Comparison of ENCODE assay signal across 9 cellular contexts in genomic region chr6:145816392-145816791, GRCh38. TPM values are rescaled to one million over a fixed set of nuclear protein-coding genes. Genes with fewer than 3 reads are reported as not detected.
DNase-seq lines count a peak whose midpoint lies in the region; ATAC-seq and TF ChIP-seq lines count a peak whose summit lies in the region.
"Had no signal": no experiment of that assay in that cellular context is flagged by ENCODE, and none has a peak within 500 bp of the region (broad histone marks: within the 10 kb centered on the region; RNA-seq: fewer than 3 reads in every experiment).

No MANE protein-coding gene starts in this region.

- H3K36me3 Mint-ChIP-seq in activated CD4-positive, alpha-beta memory T cell treated with anti-CD3 and anti-CD28 coated beads for 36 hours: peaks cover 5% of the 10 kb centered on the region
- H3K36me3 Mint-ChIP-seq in activated CD4-positive, alpha-beta memory T cell treated with anti-CD3 and anti-CD28 coated beads, Interleukin-2, amount 10 ng/mL, durations not matched to agents 7 days and 5 days (ENCODE audit: low read depth): peaks cover 4% of the 10 kb centered on the region

- TF ChIP-seq EP300 in esophagus muscularis mucosa (IDR thresholded peaks at IDR 0.05): no peak

- H3K9ac ChIP-seq in OCI-LY1 (ENCODE audit: low read length): no peak overlapping the region

- H3K27ac Mint-ChIP-seq in activated CD4-positive, alpha-beta memory T cell treated with anti-CD3 and anti-CD28 coated beads for 36 hours: no peak overlapping the region
- no peak overlapping the region for H3K27ac Mint-ChIP-seq in activated CD4-positive, alpha-beta memory T cell treated with anti-CD3 and anti-CD28 coated beads, Interleukin-2, amount 10 ng/mL, durations not matched to agents 7 days and 5 days

- H3K36me3 ChIP-seq in OCI-LY1 (ENCODE audit: insufficient read depth, low read length): no peaks in the 10 kb centered on the region
- H3K36me3 ChIP-seq in esophagus muscularis mucosa: peaks cover 0 to 3% (median 0%) of the 10 kb centered on the region in 4 donors
- H3K36me3 ChIP-seq in gastrocnemius medialis: no peaks in the 10 kb centered on the region
- no peaks in the 10 kb centered on the region for H3K36me3 ChIP-seq in spleen

- TF ChIP-seq CTCF in OCI-LY1 (IDR thresholded peaks at IDR 0.05; ENCODE audit: low read length) (no peak), esophagus muscularis mucosa (IDR thresholded peaks at IDR 0.05) (no peak), gastrocnemius medialis (IDR thresholded peaks at IDR 0.05 in 4 of 5, conservative IDR thresholded peaks at IDR 0.05 in 1 of 5) (no peak), spleen (IDR thresholded peaks at IDR 0.05 in 8 of 11, conservative IDR thresholded peaks at IDR 0.05 in 3 of 11) (no peak)

- H3K4me1 Mint-ChIP-seq in activated CD4-positive, alpha-beta memory T cell treated with anti-CD3 and anti-CD28 coated beads for 36 hours (ENCODE audit: low read depth): peaks cover 40% of the 10 kb centered on the region
- H3K4me1 Mint-ChIP-seq in activated CD4-positive, alpha-beta memory T cell treated with anti-CD3 and anti-CD28 coated beads, Interleukin-2, amount 10 ng/mL, durations not matched to agents 7 days and 5 days: peaks cover 39% of the 10 kb centered on the region

- WGBS in esophagus muscularis mucosa: 82% methylated on average over 8 of the region's 8 CpGs
- 95 to 96% (median 95%) methylated on average over 8 of the region's 8 CpGs for WGBS in spleen, 5 donors

- H3K9me2 ChIP-seq in OCI-LY1 (ENCODE audit: low read depth, low read length): no peaks in the 10 kb centered on the region

- no peak overlapping the region for H3K27ac ChIP-seq in OCI-LY1 (ENCODE audit: low read depth, low read length, poor library complexity, severe bottlenecking)
- H3K27ac ChIP-seq in esophagus muscularis mucosa (replicated peaks in 1 of 4): peak overlapping the region; percentile 93 to 97 (median 96)
- H3K27ac ChIP-seq in gastrocnemius medialis: peak overlapping the region; percentile 91 to 99 (median 94)
- H3K27ac ChIP-seq in spleen: no peak overlapping the region

- TF ChIP-seq POLR2A in esophagus muscularis mucosa (IDR thresholded peaks at IDR 0.05; ENCODE audit: low read depth) (no peak), gastrocnemius medialis (IDR thresholded peaks at IDR 0.05) (no peak), spleen (IDR thresholded peaks at IDR 0.05) (no peak)

- intact Hi-C loops in activated CD4-positive, alpha-beta memory T cell treated with anti-CD3 and anti-CD28 coated beads for 36 hours (cut with micrococcal nuclease): loop anchor here (10.0 kb wide), 3 partner anchors 538 to 1388 kb away; partner anchors contain the start of gene STXBP5
- intact Hi-C loops in esophagus muscularis mucosa (cut with DNase I): no loop called here
- intact Hi-C loops in gastrocnemius medialis (cut with DNase I; ENCODE audit: low total_unique reads): no loop called here
- intact Hi-C loops in spleen (cut with DNase I; ENCODE audit: low total_unique reads): no loop called here

- H3K9me3 ChIP-seq in OCI-LY1 (ENCODE audit: low read length): no peaks in the 10 kb centered on the region
- H3K9me3 ChIP-seq in esophagus muscularis mucosa: no peaks in the 10 kb centered on the region
- no peaks in the 10 kb centered on the region for H3K9me3 ChIP-seq in gastrocnemius medialis
- H3K9me3 ChIP-seq in spleen: no peaks in the 10 kb centered on the region

- H3K4me1 ChIP-seq in OCI-LY1 (ENCODE audit: insufficient read depth, low read length, severe bottlenecking) (peaks cover 31% of the 10 kb centered on the region), esophagus muscularis mucosa (peaks cover 7 to 34% (median 19%) of the 10 kb centered on the region in 4 donors), gastrocnemius medialis (peaks cover 30 to 41% of the 10 kb centered on the region in 2 donors), spleen (peaks cover 18 to 46% (median 37%) of the 10 kb centered on the region in 6 donors)

- no peak for ATAC-seq in gastrocnemius medialis

- H3K9me3 Mint-ChIP-seq in activated CD4-positive, alpha-beta memory T cell treated with anti-CD3 and anti-CD28 coated beads for 36 hours: no peaks in the 10 kb centered on the region
- H3K9me3 Mint-ChIP-seq in activated CD4-positive, alpha-beta memory T cell treated with anti-CD3 and anti-CD28 coated beads, Interleukin-2, amount 10 ng/mL, durations not matched to agents 7 days and 5 days: no peaks in the 10 kb centered on the region
- H3K9me3 Mint-ChIP-seq: activated naive CD4-positive, alpha-beta T cell treated with anti-CD3 and anti-CD28 coated beads, Interleukin-2, amount 50 U/mL, for 72 hours had no signal

- H3K4me3 Mint-ChIP-seq in activated CD4-positive, alpha-beta memory T cell treated with anti-CD3 and anti-CD28 coated beads for 36 hours: peak overlapping the region; percentile 93
- H3K4me3 Mint-ChIP-seq in activated CD4-positive, alpha-beta memory T cell treated with anti-CD3 and anti-CD28 coated beads, Interleukin-2, amount 10 ng/mL, durations not matched to agents 7 days and 5 days: no peak overlapping the region

- peaks cover 25% of the 10 kb centered on the region for H3K79me2 ChIP-seq in OCI-LY1 (ENCODE audit: insufficient read depth, low read length)

- CTCF ChIA-PET in activated CD4-positive, alpha-beta memory T cell treated with anti-CD3 and anti-CD28 coated beads for 36 hours (lab: Charles Lee): no interaction called here
- CTCF ChIA-PET in activated CD4-positive, alpha-beta memory T cell treated with anti-CD3 and anti-CD28 coated beads, Interleukin-2, amount 10 ng/mL, durations not matched to agents 7 days and 5 days (lab: Charles Lee): no interaction called here

- DNase-seq in activated CD4-positive, alpha-beta memory T cell treated with anti-CD3 and anti-CD28 coated beads for 36 hours: no peak
- no peak for DNase-seq in activated CD4-positive, alpha-beta memory T cell treated with anti-CD3 and anti-CD28 coated beads, Interleukin-2, amount 10 ng/mL, durations not matched to agents 7 days and 5 days
- DNase-seq in esophagus muscularis mucosa (ENCODE audit: extremely low spot score) (no peak), gastrocnemius medialis (no peak), spleen (no peak), kidney glomerular epithelial cell (lab: John Stamatoyannopoulos, UW) (no peak), NCI-H187 (lab: John Stamatoyannopoulos, UW) (no peak)

- H4K20me1 ChIP-seq in OCI-LY1 (ENCODE audit: insufficient read depth, low read length): no peaks in the 10 kb centered on the region

- POLR2A ChIA-PET in activated CD4-positive, alpha-beta memory T cell treated with anti-CD3 and anti-CD28 coated beads for 36 hours (lab: Charles Lee): interaction anchor here (0.6 to 2.9 kb wide), 2 partner anchors 81 to 1164 kb away, joined by 4 to 37 read pairs; partner anchors contain the start of gene EPM2A
- POLR2A ChIA-PET in activated CD4-positive, alpha-beta memory T cell treated with anti-CD3 and anti-CD28 coated beads, Interleukin-2, amount 10 ng/mL, durations not matched to agents 7 days and 5 days (lab: Charles Lee): interaction anchor here (1.0 to 3.6 kb wide), 5 partner anchors 49 to 148 kb away, joined by 3 to 84 read pairs (median 21); partner anchors contain the start of genes EPM2A and SHPRH

- in situ Hi-C loops in gastrocnemius medialis (cut with MboI; ENCODE audit: low sequenced_read_pairs in 4 of 4): loop anchor here (5.0 to 25.0 kb wide), 5 partner anchors 79 to 1396 kb away; partner anchors contain the start of genes EPM2A (in 3 of the 4), SHPRH (in 1 of the 4) and STXBP5 (in 1 of the 4)

- no peaks in the 10 kb centered on the region for H3F3A ChIP-seq in OCI-LY1 (ENCODE audit: insufficient read depth, low read length)

- H3K27me3 ChIP-seq in OCI-LY1 (ENCODE audit: insufficient read depth, low read length): no peaks in the 10 kb centered on the region
- H3K27me3 ChIP-seq in esophagus muscularis mucosa: no peaks in the 10 kb centered on the region
- no peaks in the 10 kb centered on the region for H3K27me3 ChIP-seq in gastrocnemius medialis
- H3K27me3 ChIP-seq in spleen (replicated peaks in 1 of 7): no peaks in the 10 kb centered on the region

- peak overlapping the region; percentile 89 for H3K4me2 ChIP-seq in OCI-LY1 (ENCODE audit: low read length)

- H3K4me3 ChIP-seq in OCI-LY1 (ENCODE audit: low read depth, low read length, poor library complexity, severe bottlenecking): peak overlapping the region; percentile 91
- peak overlapping the region; percentile 75 to 89 (median 81) for H3K4me3 ChIP-seq in esophagus muscularis mucosa
- peak overlapping the region in 1 of 4 donors; percentile 76 for H3K4me3 ChIP-seq in gastrocnemius medialis
- H3K4me3 ChIP-seq in spleen: no peak overlapping the region

- H3K27me3 Mint-ChIP-seq in activated CD4-positive, alpha-beta memory T cell treated with anti-CD3 and anti-CD28 coated beads for 36 hours: no peaks in the 10 kb centered on the region
- no peaks in the 10 kb centered on the region for H3K27me3 Mint-ChIP-seq in activated CD4-positive, alpha-beta memory T cell treated with anti-CD3 and anti-CD28 coated beads, Interleukin-2, amount 10 ng/mL, durations not matched to agents 7 days and 5 days

- H2AFZ ChIP-seq in OCI-LY1 (ENCODE audit: low read length): no peak overlapping the region

RNA-seq across cellular contexts. Expression of gene FBXO30, which starts 1.8 kb away (rescaled TPM):
- total RNA-seq in activated CD4-positive, alpha-beta memory T cell treated with anti-CD3 and anti-CD28 coated beads for 36 hours: 1 to 10 TPM; 5.0 to 5.1 TPM
- 1 to 10 TPM; 5.0 to 5.5 TPM for total RNA-seq in activated CD4-positive, alpha-beta memory T cell treated with anti-CD3 and anti-CD28 coated beads, Interleukin-2, amount 10 ng/mL, durations not matched to agents 7 days and 5 days
- total RNA-seq in esophagus muscularis mucosa: 10 to 100 TPM; 47.1 to 92.2 (median 69.3) TPM
- 10 to 100 TPM in 3 of 4 donors, 1 to 10 TPM in 1; 8.6 to 38.3 (median 17.7) TPM for total RNA-seq in gastrocnemius medialis
- total RNA-seq in spleen: 10 to 100 TPM in 3 of 7 donors, 1 to 10 TPM in 4; 8.1 to 11.1 (median 9.4) TPM
- 1 to 10 TPM; 2.1 to 3.3 (median 3.1) TPM for polyA plus RNA-seq in spleen

Comparison
In these comparisons a context has a peak if more than half of its experiments do, and no peak if none do; other contexts are left out.
1. H3K27ac ChIP-seq: peak in esophagus muscularis mucosa (4 of 4) and gastrocnemius medialis (4 of 4); none in OCI-LY1 (single experiment) and spleen (0 of 8).
2. H3K4me3 ChIP-seq: peak in OCI-LY1 (single experiment) and esophagus muscularis mucosa (4 of 4); none in spleen (0 of 8).